Comparison of ENCODE assay signal across 11 cellular contexts in genomic region chr1:207625504-207626071, GRCh38. TPM values are rescaled to one million over a fixed set of nuclear protein-coding genes. Genes with fewer than 3 reads are reported as not detected.
DNase-seq lines count a peak whose midpoint lies in the region; ATAC-seq, FAIRE-seq and TF ChIP-seq lines count a peak whose summit lies in the region.
"Not testable (repeated sequence)": the region's sequence is repeated elsewhere in the genome, so short reads cannot be mapped to it uniquely, and the experiment has no call there.
"Had no signal": no experiment of that assay in that cellular context is flagged by ENCODE, and none has a peak within 500 bp of the region (broad histone marks: within the 10 kb centered on the region; RNA-seq: fewer than 3 reads in every experiment).

No MANE protein-coding gene starts in this region.

- WGBS in K562 (ENCODE audit: insufficient coverage, low coverage, missing lambda C conversion rate): no CpG with 5 or more reads among the region's 1 CpG

- dilution Hi-C loops in endothelial cell of umbilical vein (cut with MboI; ENCODE audit: extremely low pct_ligation_motif_present, low sequenced_read_pairs): not testable (repeated sequence)

- not testable (repeated sequence) for H3K9me1 ChIP-seq in K562 (ENCODE audit: control insufficient read depth, insufficient read depth, low read length); endothelial cell of umbilical vein (replicated peaks; ENCODE audit: control insufficient read depth, extremely low read depth, insufficient read depth, low read length)

- DNase-seq in OCI-M1 (lab: John Stamatoyannopoulos, UW): peak; percentile 85
- not testable (repeated sequence) for DNase-seq in astrocyte (ENCODE audit: low read depth); K562 (ENCODE audit: extremely low read depth in 1 of 4, low spot score in 3 of 4); endothelial cell of umbilical vein (ENCODE audit: low read depth, low spot score)

- peak; percentile 13 for FAIRE-seq in astrocyte (lab: Jason Lieb, UNC)
- FAIRE-seq in K562 (lab: Jason Lieb, UNC); endothelial cell of umbilical vein (lab: Jason Lieb, UNC): not testable (repeated sequence)

- not testable (repeated sequence) for H3K4me1 Mint-ChIP-seq in astrocyte (ENCODE audit: low read depth, unreplicated experiment)

- in situ Hi-C loops in K562 (cut with MboI): not testable (repeated sequence)

- not testable (repeated sequence) for H3K9me3 Mint-ChIP-seq in astrocyte (ENCODE audit: unreplicated experiment)

- ATAC-seq in K562: not testable (repeated sequence)

- H3K79me2 ChIP-seq in astrocyte (ENCODE audit: insufficient read depth, low read length); K562 (ENCODE audit: control insufficient read depth, insufficient read depth, low read length); endothelial cell of umbilical vein (ENCODE audit: control insufficient read depth, insufficient read depth, low read length): not testable (repeated sequence)

- H3K27ac ChIP-seq in astrocyte (ENCODE audit: low read depth, low read length); endothelial cell of umbilical vein (ENCODE audit: insufficient read depth, low read depth, low read length): not testable (repeated sequence)
- peak overlapping the region; percentile 97 for H3K27ac ChIP-seq in K562 (ENCODE audit: extremely low read depth, low read depth, low read length)

- CTCF ChIA-PET in K562 (lab: Yijun Ruan, JAX; ENCODE audit: low intra/inter-chr PET ratio); endothelial cell of umbilical vein (lab: Charles Lee): not testable (repeated sequence)

- not testable (repeated sequence) for H3K4me3 Mint-ChIP-seq in astrocyte (ENCODE audit: unreplicated experiment)

- H3K36me3 ChIP-seq in astrocyte (ENCODE audit: insufficient read depth, low read length); endothelial cell of umbilical vein (ENCODE audit: control insufficient read depth in 2 of 2, extremely low read depth in 1 of 2, insufficient read depth in 2 of 2, low read length in 2 of 2): not testable (repeated sequence)
- peaks cover 10% of the 10 kb centered on the region; the same call in 2 of the 3 replicates for H3K36me3 ChIP-seq in K562 (ENCODE audit: control insufficient read depth, insufficient read depth, low read length)

- H3K4me1 ChIP-seq in astrocyte (ENCODE audit: insufficient read depth, low read length); endothelial cell of umbilical vein (ENCODE audit: control insufficient read depth, extremely low read depth, insufficient read depth, low read length): not testable (repeated sequence)
- peaks cover 7 to 46% of the 10 kb centered on the region in 2 experiments for H3K4me1 ChIP-seq in K562 (replicated peaks in 1 of 2; ENCODE audit: control insufficient read depth in 2 of 2, insufficient read depth in 2 of 2, low read length in 2 of 2)

- H4K20me1 ChIP-seq in astrocyte (ENCODE audit: insufficient read depth, low read length); K562 (replicated peaks; ENCODE audit: control insufficient read depth, insufficient read depth, low read length); endothelial cell of umbilical vein (replicated peaks; ENCODE audit: control insufficient read depth, extremely low read depth, insufficient read depth, low read length): not testable (repeated sequence)

- not testable (repeated sequence) for H3K27me3 ChIP-seq in astrocyte (ENCODE audit: insufficient read depth, low read length); K562 (ENCODE audit: control insufficient read depth in 2 of 2, insufficient read depth in 2 of 2, low read length in 2 of 2); endothelial cell of umbilical vein (ENCODE audit: control insufficient read depth in 2 of 2, insufficient read depth in 2 of 2, low read length in 2 of 2)

- not testable (repeated sequence) for TF ChIP-seq POLR2A in K562 (conservative IDR thresholded peaks at IDR 0.05); endothelial cell of umbilical vein (IDR thresholded peaks at IDR 0.05; ENCODE audit: low read depth, low read length)

- POLR2A ChIA-PET in K562 (lab: Yijun Ruan, JAX): interaction anchor here (0.7 to 1.9 kb wide), 4 partner anchors 9 to 106 kb away, joined by 3 to 7 read pairs (median 4); no protein-coding TSS in a partner anchor
- POLR2A ChIA-PET in endothelial cell of umbilical vein (lab: Charles Lee): not testable (repeated sequence)

- TF ChIP-seq CTCF in astrocyte (IDR thresholded peaks at IDR 0.05; ENCODE audit: insufficient read depth, low read depth, low read length); K562 (IDR thresholded peaks at IDR 0.05 in 2 of 3, conservative IDR thresholded peaks at IDR 0.05 in 1 of 3; ENCODE audit: insufficient read depth in 2 of 3, low read depth in 1 of 3, low read length in 3 of 3); endothelial cell of umbilical vein (IDR thresholded peaks at IDR 0.05; ENCODE audit: extremely low read depth in 1 of 2, insufficient read depth in 1 of 2, low read depth in 1 of 2, low read length in 2 of 2): not testable (repeated sequence)

- H3K27ac Mint-ChIP-seq in astrocyte (ENCODE audit: unreplicated experiment): not testable (repeated sequence)

- H3K27me3 Mint-ChIP-seq in astrocyte (ENCODE audit: low read depth, unreplicated experiment): not testable (repeated sequence)

- H3K36me3 Mint-ChIP-seq in astrocyte (ENCODE audit: low read depth, unreplicated experiment): not testable (repeated sequence)

- TF ChIP-seq RAD21 in K562 (CRISPR knock-in tag; conservative IDR thresholded peaks at IDR 0.05 in 1 of 2, IDR thresholded peaks at IDR 0.05 in 1 of 2): not testable (repeated sequence)

- H3K9me3 ChIP-seq in astrocyte (ENCODE audit: insufficient read depth, low read depth, low read length); endothelial cell of umbilical vein (replicated peaks; ENCODE audit: control insufficient read depth, insufficient read depth, low read length): not testable (repeated sequence)
- peaks cover 14% of the 10 kb centered on the region for H3K9me3 ChIP-seq in K562 (replicated peaks; ENCODE audit: control insufficient read depth, insufficient read depth, low read depth, low read length)

- TF ChIP-seq EP300 in K562 (IDR thresholded peaks at IDR 0.05; ENCODE audit: low read length): not testable (repeated sequence)

- H3K4me3 ChIP-seq in astrocyte (ENCODE audit: insufficient read depth, low read depth, low read length); K562; endothelial cell of umbilical vein (replicated peaks in 1 of 3; ENCODE audit: insufficient read depth in 1 of 3, low read depth in 1 of 3, low read length in 3 of 3): not testable (repeated sequence)

- not testable (repeated sequence) for H2AFZ ChIP-seq in astrocyte (ENCODE audit: low read depth, low read length)
- H2AFZ ChIP-seq in K562 (ENCODE audit: low read depth, low read length) (peak overlapping the region; percentile 90), endothelial cell of umbilical vein (ENCODE audit: low read depth, low read length) (peak overlapping the region; percentile 32)

- peak overlapping the region; percentile 22 for H3K4me2 ChIP-seq in astrocyte (ENCODE audit: low read length)
- H3K4me2 ChIP-seq in K562 (ENCODE audit: insufficient read depth, low read length): peak overlapping the region; percentile 63; the same call in 1 of the 2 replicates
- peak overlapping the region; percentile 29 for H3K4me2 ChIP-seq in endothelial cell of umbilical vein (ENCODE audit: insufficient read depth, low read length)

- not testable (repeated sequence) for H3K9ac ChIP-seq in astrocyte (ENCODE audit: low read length); endothelial cell of umbilical vein (replicated peaks; ENCODE audit: extremely low read depth, insufficient read depth, low read length)
- peak overlapping the region in 1 of 2 experiments; percentile 82; a peak in 2 of 4 replicates for H3K9ac ChIP-seq in K562 (ENCODE audit: insufficient read depth in 1 of 2, low read depth in 2 of 2, low read length in 2 of 2)

- intact Hi-C loops in K562 (cut with micrococcal nuclease): loop anchor here (2.0 kb wide), 1 partner anchor 25 kb away; no protein-coding TSS in a partner anchor
- intact Hi-C loops in endothelial cell of umbilical vein (cut with micrococcal nuclease): not testable (repeated sequence)

- not testable (repeated sequence) for BruUV-seq in K562 (replicated peaks; lab: Mats Ljungman, UMichigan); endothelial cell of umbilical vein (replicated peaks; lab: Mats Ljungman, UMichigan)

RNA-seq across cellular contexts. Expression of gene CR1L, which starts 19.3 kb away (rescaled TPM):
- total RNA-seq in astrocyte (not detected in 2 replicates), K562 (2014; rRNA removed) (10.1 and 11.9 TPM in 2 replicates), K562 (2014; rRNA removed; fragmentation: Illumina TruSeq; extraction: Trizol) (22.6 and 26.2 TPM in 2 replicates), K562 (2015; rRNA removed; fragmentation: Illumina TruSeq; extraction: Trizol) (12.7 and 14.2 TPM in 2 replicates), K562 (2021) (30.0 and 33.7 TPM in 2 replicates), endothelial cell of umbilical vein (not detected in 2 replicates)
- total RNA-seq in K562 (2011; cell fraction: chromatin; rRNA removed; ENCODE audit: low replicate concordance): 155 and 191 TPM in 2 replicates
- total RNA-seq in K562 (2011; cell fraction: nucleolus; rRNA removed): 84.4 and 92.0 TPM in 2 replicates
- total RNA-seq in K562 (2011; cell fraction: nucleoplasm; rRNA removed): 106 and 111 TPM in 2 replicates
- polyA plus RNA-seq in K562 (2011; rRNA removed) (37.8 and 45.4 TPM in 2 replicates), K562 (2014; fragmentation: Illumina TruSeq; extraction: Trizol) (37.0 and 51.1 TPM in 2 replicates), K562 (2014; fragmentation: Nextera tagmentation; extraction: Ambion mirVana) (10 to 100 TPM; 53.4 to 74.8 TPM), K562 (2014; rRNA removed) (34.3 and 35.1 TPM in 2 replicates), endothelial cell of umbilical vein (not detected in 2 replicates)
- 45.9 and 63.7 TPM in 2 replicates for polyA plus RNA-seq in K562 (2011; cell fraction: cytosol; rRNA removed)
- 126 and 140 TPM in 2 replicates for polyA plus RNA-seq in K562 (2011; cell fraction: nucleus; rRNA removed)
- polyA plus RNA-seq in K562 (2012): 15.0 and 22.9 TPM in 2 replicates
- 54.6 and 74.7 TPM in 2 replicates for polyA minus RNA-seq in K562 (2011; rRNA and poly(A)+ RNA removed)
- 27.0 and 30.3 TPM in 2 replicates for polyA minus RNA-seq in K562 (2011; cell fraction: cytosol; rRNA and poly(A)+ RNA removed)
- 88.5 and 136 TPM in 2 replicates for polyA minus RNA-seq in K562 (2011; cell fraction: nucleus; rRNA and poly(A)+ RNA removed)
- polyA plus RNA-seq in endothelial cell of umbilical vein (2011; cell fraction: cytosol; rRNA removed): not detected in 2 replicates
- polyA plus RNA-seq in endothelial cell of umbilical vein (2011; cell fraction: nucleus; rRNA removed): not detected in 2 replicates
- not detected in 2 replicates for polyA plus RNA-seq in endothelial cell of umbilical vein (2012)
- polyA minus RNA-seq in endothelial cell of umbilical vein: 0.19 TPM in 1 of 2 replicates, not detected in the other
- not detected for polyA minus RNA-seq in endothelial cell of umbilical vein (2011; cell fraction: cytosol; rRNA and poly(A)+ RNA removed)
- not detected in 2 replicates for polyA minus RNA-seq in endothelial cell of umbilical vein (2011; cell fraction: nucleus; rRNA and poly(A)+ RNA removed)
- total RNA-seq: A673; Caco-2; Calu3; CD4-positive, CD25-positive, alpha-beta regulatory T cell had no signal
- polyA plus RNA-seq: AG04450; CD14-positive monocyte; CD4-positive, alpha-beta memory T cell; CD4-positive, CD25-positive, alpha-beta regulatory T cell had no signal
